In genomic region chr20:8721098-8721497, GRCh38 we compare ENCODE assay signal across 8 cellular contexts.
A peak's percentile ranks its signal among the peaks of the same experiment; 100 is the strongest.
DNase-seq lines count a peak whose midpoint lies in the region; ATAC-seq, FAIRE-seq and TF ChIP-seq lines count a peak whose summit lies in the region.

No MANE protein-coding gene starts in this region.

- H3K36me3 Mint-ChIP-seq in activated CD4-positive, alpha-beta memory T cell treated with anti-CD3 and anti-CD28 coated beads for 36 hours = no peaks in the 10 kb centered on the region
- H3K36me3 Mint-ChIP-seq in activated CD4-positive, alpha-beta memory T cell treated with anti-CD3 and anti-CD28 coated beads, Interleukin-2, amount 10 ng/mL, durations not matched to agents 7 days and 5 days (ENCODE audit: low read depth) = no peaks in the 10 kb centered on the region
- H3K36me3 Mint-ChIP-seq in stimulated activated naive B cell treated with anti-CD40 and anti-IgM and Interleukin-4, amounts not matched to agents 10 μg/mL and 1 μg/mL and 100 μg/mL, for 72 hours = no peaks in the 10 kb centered on the region

- POLR2A ChIA-PET in activated CD4-positive, alpha-beta memory T cell treated with anti-CD3 and anti-CD28 coated beads for 36 hours (lab: Charles Lee) = interaction anchor here (2.4 kb wide), 1 partner anchor 677 kb away, joined by 7 read pairs; no protein-coding TSS in a partner anchor
- POLR2A ChIA-PET in activated CD4-positive, alpha-beta memory T cell treated with anti-CD3 and anti-CD28 coated beads, Interleukin-2, amount 10 ng/mL, durations not matched to agents 7 days and 5 days (lab: Charles Lee) = no interaction called here
- POLR2A ChIA-PET in K562 (lab: Yijun Ruan, JAX) = no interaction called here

- no peaks in the 10 kb centered on the region for H3K9me1 ChIP-seq in K562 (ENCODE audit: control insufficient read depth, insufficient read depth, low read length)

- H2AFZ ChIP-seq in K562 (ENCODE audit: low read depth, low read length) = no peak overlapping the region

- no peaks in the 10 kb centered on the region for H3K27me3 ChIP-seq in K562 (ENCODE audit: control insufficient read depth in 2 of 2, insufficient read depth in 2 of 2, low read length in 2 of 2)

- H3K27ac ChIP-seq in K562 (ENCODE audit: extremely low read depth, low read depth, low read length) = no peak overlapping the region

- H4K20me1 ChIP-seq in K562 (replicated peaks; ENCODE audit: control insufficient read depth, insufficient read depth, low read length) = no peaks in the 10 kb centered on the region

- no peak overlapping the region for H3K9ac ChIP-seq in K562 (ENCODE audit: insufficient read depth in 1 of 2, low read depth in 2 of 2, low read length in 2 of 2)

- no peak for TF ChIP-seq POLR2A in K562 (conservative IDR thresholded peaks at IDR 0.05)

- H3K4me2 ChIP-seq in K562 (ENCODE audit: insufficient read depth, low read length) = no peak overlapping the region

- no peaks in the 10 kb centered on the region for H3K4me1 Mint-ChIP-seq in activated CD4-positive, alpha-beta memory T cell treated with anti-CD3 and anti-CD28 coated beads for 36 hours (ENCODE audit: low read depth)
- no peaks in the 10 kb centered on the region for H3K4me1 Mint-ChIP-seq in activated CD4-positive, alpha-beta memory T cell treated with anti-CD3 and anti-CD28 coated beads, Interleukin-2, amount 10 ng/mL, durations not matched to agents 7 days and 5 days
- H3K4me1 Mint-ChIP-seq in stimulated activated naive B cell treated with anti-CD40 and anti-IgM and Interleukin-4, amounts not matched to agents 10 μg/mL and 1 μg/mL and 100 μg/mL, for 72 hours = no peaks in the 10 kb centered on the region

- no TSS peak for BruUV-seq in K562 (replicated peaks; lab: Mats Ljungman, UMichigan)

- no peak overlapping the region for H3K4me3 Mint-ChIP-seq in activated CD4-positive, alpha-beta memory T cell treated with anti-CD3 and anti-CD28 coated beads for 36 hours
- no peak overlapping the region for H3K4me3 Mint-ChIP-seq in activated CD4-positive, alpha-beta memory T cell treated with anti-CD3 and anti-CD28 coated beads, Interleukin-2, amount 10 ng/mL, durations not matched to agents 7 days and 5 days
- no peak overlapping the region for H3K4me3 Mint-ChIP-seq in stimulated activated naive B cell treated with anti-CD40 and anti-IgM and Interleukin-4, amounts not matched to agents 10 μg/mL and 1 μg/mL and 100 μg/mL, for 72 hours

- CTCF ChIA-PET in activated CD4-positive, alpha-beta memory T cell treated with anti-CD3 and anti-CD28 coated beads for 36 hours (lab: Charles Lee) = interaction anchor here (0.6 to 5.9 kb wide), 38 partner anchors 9 to 1892 kb away, joined by 3 to 151 read pairs (median 5); partner anchors contain the start of gene PLCB1
- CTCF ChIA-PET in activated CD4-positive, alpha-beta memory T cell treated with anti-CD3 and anti-CD28 coated beads, Interleukin-2, amount 10 ng/mL, durations not matched to agents 7 days and 5 days (lab: Charles Lee) = interaction anchor here (0.7 to 6.4 kb wide), 18 partner anchors 8 to 1956 kb away, joined by 3 to 49 read pairs (median 4); partner anchors contain the start of gene PLCB1
- CTCF ChIA-PET in K562 (lab: Yijun Ruan, JAX; ENCODE audit: low intra/inter-chr PET ratio) = interaction anchor here (0.6 to 1.3 kb wide), 3 partner anchors 677 to 787 kb away, joined by 3 to 8 read pairs (median 6); no protein-coding TSS in a partner anchor

- DNase-seq in activated CD4-positive, alpha-beta memory T cell treated with anti-CD3 and anti-CD28 coated beads for 36 hours = peak; percentile 10
- no peak for DNase-seq in activated CD4-positive, alpha-beta memory T cell treated with anti-CD3 and anti-CD28 coated beads, Interleukin-2, amount 10 ng/mL, durations not matched to agents 7 days and 5 days
- DNase-seq in HT-29 (ENCODE audit: low spot score) = peak; percentile 71
- DNase-seq in NCI-H774 (lab: John Stamatoyannopoulos, UW) = peak; percentile 40
- DNase-seq in K562 (ENCODE audit: extremely low read depth in 1 of 4, low spot score in 3 of 4) = peak in 2 of 4 experiments; percentile 4 to 30
- peak; percentile 43 for DNase-seq in iPS-NIHi7 (ENCODE audit: extremely low spot score)
- DNase-seq in stimulated activated naive B cell treated with anti-CD40 and anti-IgM and Interleukin-4, amounts not matched to agents 10 μg/mL and 1 μg/mL and 100 μg/mL, for 72 hours = no peak

- TF ChIP-seq CTCF in K562 (IDR thresholded peaks at IDR 0.05 in 2 of 3, conservative IDR thresholded peaks at IDR 0.05 in 1 of 3; ENCODE audit: insufficient read depth in 2 of 3, low read depth in 1 of 3, low read length in 3 of 3) = peak; percentile 39 to 53 (median 49); a peak in 5 of 6 replicates

- no peak overlapping the region for H3K4me3 ChIP-seq in K562

- H3K4me1 ChIP-seq in K562 (replicated peaks in 1 of 2; ENCODE audit: control insufficient read depth in 2 of 2, insufficient read depth in 2 of 2, low read length in 2 of 2) = no peaks in the 10 kb centered on the region

- peak; percentile 56 to 67 for TF ChIP-seq RAD21 in K562 (CRISPR knock-in tag; conservative IDR thresholded peaks at IDR 0.05 in 1 of 2, IDR thresholded peaks at IDR 0.05 in 1 of 2)

- H3K9me3 ChIP-seq in K562 (replicated peaks; ENCODE audit: control insufficient read depth, insufficient read depth, low read depth, low read length) = no peaks in the 10 kb centered on the region

- TF ChIP-seq EP300 in K562 (IDR thresholded peaks at IDR 0.05; ENCODE audit: low read length) = no peak

- H3K27me3 Mint-ChIP-seq in activated CD4-positive, alpha-beta memory T cell treated with anti-CD3 and anti-CD28 coated beads for 36 hours = no peaks in the 10 kb centered on the region
- H3K27me3 Mint-ChIP-seq in activated CD4-positive, alpha-beta memory T cell treated with anti-CD3 and anti-CD28 coated beads, Interleukin-2, amount 10 ng/mL, durations not matched to agents 7 days and 5 days = no peaks in the 10 kb centered on the region
- no peaks in the 10 kb centered on the region for H3K27me3 Mint-ChIP-seq in stimulated activated naive B cell treated with anti-CD40 and anti-IgM and Interleukin-4, amounts not matched to agents 10 μg/mL and 1 μg/mL and 100 μg/mL, for 72 hours

- ATAC-seq in K562 (peak; percentile 69), GM21737 (IDR thresholded peaks at IDR 0.05; ENCODE audit: unreplicated experiment) (no peak)
- peak; percentile 64 to 75 for ATAC-seq in stimulated activated naive B cell treated with anti-CD40 and anti-IgM and Interleukin-4, amounts not matched to agents 10 μg/mL and 1 μg/mL and 100 μg/mL, for 72 hours (replicated peaks)

- no peaks in the 10 kb centered on the region for H3K79me2 ChIP-seq in K562 (ENCODE audit: control insufficient read depth, insufficient read depth, low read length)

- intact Hi-C loops in activated CD4-positive, alpha-beta memory T cell treated with anti-CD3 and anti-CD28 coated beads for 36 hours (cut with micrococcal nuclease) = loop anchor here (1.0 to 5.0 kb wide), 4 partner anchors 334 to 785 kb away; partner anchors contain the start of gene PLCB1
- intact Hi-C loops in K562 (cut with micrococcal nuclease) = loop anchor here (5.0 kb wide), 3 partner anchors 679 to 1954 kb away; partner anchors contain the start of gene BMP2

- in situ Hi-C loops in K562 (cut with MboI) = loop anchor here (25.0 kb wide), 2 partner anchors 684 to 784 kb away; partner anchors contain the start of gene HAO1

- H3K9me3 Mint-ChIP-seq in activated CD4-positive, alpha-beta memory T cell treated with anti-CD3 and anti-CD28 coated beads for 36 hours = no peaks in the 10 kb centered on the region
- no peaks in the 10 kb centered on the region for H3K9me3 Mint-ChIP-seq in activated CD4-positive, alpha-beta memory T cell treated with anti-CD3 and anti-CD28 coated beads, Interleukin-2, amount 10 ng/mL, durations not matched to agents 7 days and 5 days
- no peaks in the 10 kb centered on the region for H3K9me3 Mint-ChIP-seq in stimulated activated naive B cell treated with anti-CD40 and anti-IgM and Interleukin-4, amounts not matched to agents 10 μg/mL and 1 μg/mL and 100 μg/mL, for 72 hours

- FAIRE-seq in K562 (lab: Jason Lieb, UNC) = no peak

- no peak overlapping the region for H3K27ac Mint-ChIP-seq in activated CD4-positive, alpha-beta memory T cell treated with anti-CD3 and anti-CD28 coated beads for 36 hours
- no peak overlapping the region for H3K27ac Mint-ChIP-seq in activated CD4-positive, alpha-beta memory T cell treated with anti-CD3 and anti-CD28 coated beads, Interleukin-2, amount 10 ng/mL, durations not matched to agents 7 days and 5 days
- no peak overlapping the region for H3K27ac Mint-ChIP-seq in stimulated activated naive B cell treated with anti-CD40 and anti-IgM and Interleukin-4, amounts not matched to agents 10 μg/mL and 1 μg/mL and 100 μg/mL, for 72 hours

- no peaks in the 10 kb centered on the region for H3K36me3 ChIP-seq in K562 (ENCODE audit: control insufficient read depth, insufficient read depth, low read length)

- WGBS in K562 (ENCODE audit: insufficient coverage, low coverage, missing lambda C conversion rate) = 0% methylated on average over 5 of the region's 5 CpGs

TF ChIP-seq in K562, 482 proteins besides CTCF, POLR2A, EP300 and RAD21:
- TF ChIP-seq SMC3 (conservative IDR thresholded peaks at IDR 0.05; ENCODE audit: insufficient read depth, low read depth, low read length) (0 out of 2 replicates have a peak, but pooled peaks have one; percentile 13), MXD1 (CRISPR knock-in tag; IDR thresholded peaks at IDR 0.05; ENCODE audit: borderline replicate concordance, poor library complexity, severe bottlenecking) (no peak), HMG20A (CRISPR knock-in tag; conservative IDR thresholded peaks at IDR 0.05) (no peak)

Comparison
In these comparisons a context has a peak if more than half of its experiments do, and no peak if none do; other contexts are left out.
1. DNase-seq: peak in activated CD4-positive, alpha-beta memory T cell treated with anti-CD3 and anti-CD28 coated beads for 36 hours (single experiment), HT-29 (single experiment), NCI-H774 (single experiment) and iPS-NIHi7 (single experiment); none in activated CD4-positive, alpha-beta memory T cell treated with anti-CD3 and anti-CD28 coated beads, Interleukin-2, amount 10 ng/mL, durations not matched to agents 7 days and 5 days (single experiment) and stimulated activated naive B cell treated with anti-CD40 and anti-IgM and Interleukin-4, amounts not matched to agents 10 μg/mL and 1 μg/mL and 100 μg/mL, for 72 hours (single experiment).